In genomic region chr2:111692311-111692710, GRCh38 we compare ENCODE assay signal across 14 cellular contexts.
"Had no signal": no experiment of that assay in that cellular context is flagged by ENCODE, and none has a peak within 500 bp of the region (broad histone marks: within the 10 kb centered on the region; RNA-seq: fewer than 3 reads in every experiment).

No MANE protein-coding gene starts in this region.

- H3K4me1 ChIP-seq: breast epithelium, lower lobe of right lung, neural progenitor cell, tibial artery had no signal

- ATAC-seq: lower lobe of right lung; right cardiac atrium; stimulated activated memory B cell treated with anti-CD40 and anti-IgM and Interleukin-4, amounts not matched to agents 10 μg/mL and 1 μg/mL and 100 μg/mL, for 72 hours had no signal

- H3K9me3 ChIP-seq: breast epithelium, lower lobe of right lung, tibial artery had no signal

- H3K4me3 ChIP-seq: breast epithelium, lower lobe of right lung, neural progenitor cell, smooth muscle cell, tibial artery had no signal

- H3K27me3 ChIP-seq: breast epithelium, neural progenitor cell, tibial artery had no signal

- DNase-seq: activated CD4-positive, alpha-beta memory T cell treated with anti-CD3 and anti-CD28 coated beads for 36 hours; activated CD4-positive, CD25-positive, alpha-beta regulatory T cell treated with anti-CD3 and anti-CD28 coated beads, Interleukin-2, amount 50 U/mL, for 72 hours; activated gamma-delta T cell; activated T-cell treated with anti-CD3 and anti-CD28 coated beads, Interleukin-2, amount 50 U/mL, for 48 hours; amygdala; lower lobe of right lung; midbrain; right cardiac atrium; T-helper 2 cell; tibial artery had no signal

- H3K36me3 ChIP-seq: breast epithelium, lower lobe of right lung, neural progenitor cell, tibial artery had no signal

- H3K27ac ChIP-seq: breast epithelium, lower lobe of right lung, neural progenitor cell, tibial artery had no signal
